Comparison of ENCODE assay signal across 8 cellular contexts in the genomic region with DNA sequence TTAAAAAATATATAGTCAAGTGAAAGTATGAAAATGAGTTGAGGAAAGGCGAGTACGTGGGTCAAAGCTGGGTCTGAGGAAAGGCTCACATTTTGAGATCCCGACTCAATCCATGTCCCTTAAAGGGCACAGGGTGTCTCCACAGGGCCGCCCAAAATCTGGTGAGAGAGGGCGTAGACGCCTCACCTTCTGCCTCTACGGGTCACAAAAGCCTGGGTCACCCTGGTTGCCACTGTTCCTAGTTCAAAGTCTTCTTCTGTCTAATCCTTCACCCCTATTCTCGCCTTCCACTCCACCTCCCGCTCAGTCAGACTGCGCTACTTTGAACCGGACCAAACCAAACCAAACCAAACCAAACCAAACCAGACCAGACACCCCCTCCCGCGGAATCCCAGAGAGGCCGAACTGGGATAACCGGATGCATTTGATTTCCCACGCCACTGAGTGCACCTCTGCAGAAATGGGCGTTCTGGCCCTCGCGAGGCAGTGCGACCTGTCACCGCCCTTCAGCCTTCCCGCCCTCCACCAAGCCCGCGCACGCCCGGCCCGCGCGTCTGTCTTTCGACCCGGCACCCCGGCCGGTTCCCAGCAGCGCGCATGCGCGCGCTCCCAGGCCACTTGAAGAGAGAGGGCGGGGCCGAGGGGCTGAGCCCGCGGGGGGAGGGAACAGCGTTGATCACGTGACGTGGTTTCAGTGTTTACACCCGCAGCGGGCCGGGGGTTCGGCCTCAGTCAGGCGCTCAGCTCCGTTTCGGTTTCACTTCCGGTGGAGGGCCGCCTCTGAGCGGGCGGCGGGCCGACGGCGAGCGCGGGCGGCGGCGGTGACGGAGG. TPM values are rescaled to one million over a fixed set of nuclear protein-coding genes. Genes with fewer than 3 reads are reported as not detected.
DNase-seq lines count a peak whose midpoint lies in the region; ATAC-seq and TF ChIP-seq lines count a peak whose summit lies in the region.

FMR1 (plus strand) TSS at position 728 of the 831 bp plus-strand sequence. CDS start 261 bp downstream, outside the sequence.

- peak; percentile 96 for ATAC-seq in naive thymus-derived CD4-positive, alpha-beta T cell
- peak; percentile 95 for ATAC-seq in stimulated activated memory B cell treated with anti-CD40 and anti-IgM and Interleukin-4, amounts not matched to agents 10 μg/mL and 1 μg/mL and 100 μg/mL, for 72 hours

- H3K4me1 ChIP-seq in DOHH2 (ENCODE audit: control insufficient read depth, low read length): peaks cover 32% of the 10 kb centered on the region
- peaks cover 11% of the 10 kb centered on the region; the same call in 1 of the 2 replicates for H3K4me1 ChIP-seq in GM23248 (ENCODE audit: insufficient read depth)
- H3K4me1 ChIP-seq in Karpas-422 (ENCODE audit: low read length): peaks cover 38% of the 10 kb centered on the region
- H3K4me1 ChIP-seq in naive thymus-derived CD4-positive, alpha-beta T cell (ENCODE audit: control insufficient read depth in 2 of 2, insufficient read depth in 2 of 2, low read length in 2 of 2): peaks cover 0 to 35% of the 10 kb centered on the region in 2 donors

- H3K27me3 ChIP-seq in DOHH2 (ENCODE audit: control insufficient read depth, low read length): no peaks in the 10 kb centered on the region
- no peaks in the 10 kb centered on the region for H3K27me3 ChIP-seq in GM23248 (replicated peaks; ENCODE audit: insufficient read depth)
- no peaks in the 10 kb centered on the region for H3K27me3 ChIP-seq in Karpas-422 (ENCODE audit: low read length)
- no peaks in the 10 kb centered on the region for H3K27me3 ChIP-seq in naive thymus-derived CD4-positive, alpha-beta T cell (ENCODE audit: control insufficient read depth in 2 of 2, insufficient read depth in 2 of 2, low read length in 2 of 2)

- H3K9me3 ChIP-seq in DOHH2 (ENCODE audit: control insufficient read depth, insufficient read depth, low read length): no peaks in the 10 kb centered on the region
- H3K9me3 ChIP-seq in GM23248 (ENCODE audit: low read depth): no peaks in the 10 kb centered on the region
- H3K9me3 ChIP-seq in Karpas-422 (ENCODE audit: low read length): no peaks in the 10 kb centered on the region
- H3K9me3 ChIP-seq in naive thymus-derived CD4-positive, alpha-beta T cell (ENCODE audit: control insufficient read depth in 2 of 3, low read length in 3 of 3): no peaks in the 10 kb centered on the region

- no peaks in the 10 kb centered on the region for H3K9me3 Mint-ChIP-seq in activated T-helper 1 cell treated with anti-CD3 and anti-CD28 coated beads, Interleukin-12 subunit alpha, Interleukin-12 subunit beta, Interleukin-2, Interleukin-4 antibody, amounts not matched to agents 30 ng/mL and 10 ng/mL and 1 ng/mL, durations not matched to agents 14 hours and 24 hours and 36 hours
- H3K9me3 Mint-ChIP-seq in naive thymus-derived CD4-positive, alpha-beta T cell: peaks cover 0 to 1% (median 0%) of the 10 kb centered on the region in 11 donors
- no peaks in the 10 kb centered on the region for H3K9me3 Mint-ChIP-seq in stimulated activated memory B cell treated with anti-CD40 and anti-IgM and Interleukin-4, amounts not matched to agents 10 μg/mL and 1 μg/mL and 100 μg/mL, for 72 hours

- no peaks in the 10 kb centered on the region for H3F3A ChIP-seq in DOHH2 (ENCODE audit: control insufficient read depth, insufficient read depth)
- peaks cover 5% of the 10 kb centered on the region; the same call in 1 of the 2 replicates for H3F3A ChIP-seq in GM23248 (ENCODE audit: insufficient read depth)

- peaks cover 7% of the 10 kb centered on the region for H3K36me3 Mint-ChIP-seq in activated T-helper 1 cell treated with anti-CD3 and anti-CD28 coated beads, Interleukin-12 subunit alpha, Interleukin-12 subunit beta, Interleukin-2, Interleukin-4 antibody, amounts not matched to agents 30 ng/mL and 10 ng/mL and 1 ng/mL, durations not matched to agents 14 hours and 24 hours and 36 hours (ENCODE audit: low read depth)
- peaks cover 0 to 3% (median 0%) of the 10 kb centered on the region in 5 donors for H3K36me3 Mint-ChIP-seq in naive thymus-derived CD4-positive, alpha-beta T cell
- H3K36me3 Mint-ChIP-seq in stimulated activated memory B cell treated with anti-CD40 and anti-IgM and Interleukin-4, amounts not matched to agents 10 μg/mL and 1 μg/mL and 100 μg/mL, for 72 hours: no peaks in the 10 kb centered on the region

- peak within 1 kb of the TSS; percentile 51 for H3K27ac ChIP-seq in DOHH2 (ENCODE audit: low read depth, low read length)
- peak within 1 kb of the TSS; percentile 80 for H3K27ac ChIP-seq in GM23248
- H3K27ac ChIP-seq in Karpas-422 (ENCODE audit: low read length): peak within 1 kb of the TSS; percentile 63
- peak within 1 kb of the TSS; percentile 93 for H3K27ac ChIP-seq in naive thymus-derived CD4-positive, alpha-beta T cell (ENCODE audit: low read depth, low read length)

- no peaks in the 10 kb centered on the region for H3K27me3 Mint-ChIP-seq in activated T-helper 1 cell treated with anti-CD3 and anti-CD28 coated beads, Interleukin-12 subunit alpha, Interleukin-12 subunit beta, Interleukin-2, Interleukin-4 antibody, amounts not matched to agents 30 ng/mL and 10 ng/mL and 1 ng/mL, durations not matched to agents 14 hours and 24 hours and 36 hours (ENCODE audit: insufficient read depth)
- H3K27me3 Mint-ChIP-seq in naive thymus-derived CD4-positive, alpha-beta T cell: peaks cover 0 to 2% (median 0%) of the 10 kb centered on the region in 5 donors
- H3K27me3 Mint-ChIP-seq in stimulated activated memory B cell treated with anti-CD40 and anti-IgM and Interleukin-4, amounts not matched to agents 10 μg/mL and 1 μg/mL and 100 μg/mL, for 72 hours: no peaks in the 10 kb centered on the region

- H3K27ac Mint-ChIP-seq in activated T-helper 1 cell treated with anti-CD3 and anti-CD28 coated beads, Interleukin-12 subunit alpha, Interleukin-12 subunit beta, Interleukin-2, Interleukin-4 antibody, amounts not matched to agents 30 ng/mL and 10 ng/mL and 1 ng/mL, durations not matched to agents 14 hours and 24 hours and 36 hours: peak within 1 kb of the TSS; percentile 92
- peak within 1 kb of the TSS; percentile 87 to 97 (median 94) for H3K27ac Mint-ChIP-seq in naive thymus-derived CD4-positive, alpha-beta T cell
- H3K27ac Mint-ChIP-seq in stimulated activated memory B cell treated with anti-CD40 and anti-IgM and Interleukin-4, amounts not matched to agents 10 μg/mL and 1 μg/mL and 100 μg/mL, for 72 hours: peak within 1 kb of the TSS; percentile 95

- no peak for TF ChIP-seq CTCF in DOHH2 (IDR thresholded peaks at IDR 0.05; ENCODE audit: low read depth, low read length, poor library complexity, severe bottlenecking)

- H3K4me1 Mint-ChIP-seq in activated T-helper 1 cell treated with anti-CD3 and anti-CD28 coated beads, Interleukin-12 subunit alpha, Interleukin-12 subunit beta, Interleukin-2, Interleukin-4 antibody, amounts not matched to agents 30 ng/mL and 10 ng/mL and 1 ng/mL, durations not matched to agents 14 hours and 24 hours and 36 hours (ENCODE audit: low read depth): peaks cover 37% of the 10 kb centered on the region
- peaks cover 7 to 43% (median 34%) of the 10 kb centered on the region in 7 donors for H3K4me1 Mint-ChIP-seq in naive thymus-derived CD4-positive, alpha-beta T cell
- H3K4me1 Mint-ChIP-seq in stimulated activated memory B cell treated with anti-CD40 and anti-IgM and Interleukin-4, amounts not matched to agents 10 μg/mL and 1 μg/mL and 100 μg/mL, for 72 hours: peaks cover 12% of the 10 kb centered on the region

- H3K9me2 ChIP-seq in DOHH2 (replicated peaks; ENCODE audit: control insufficient read depth, low read length): no peaks in the 10 kb centered on the region
- H3K9me2 ChIP-seq in GM23248 (ENCODE audit: insufficient read depth): no peaks in the 10 kb centered on the region
- no peaks in the 10 kb centered on the region for H3K9me2 ChIP-seq in Karpas-422 (replicated peaks; ENCODE audit: insufficient read depth, low read length)

- H3K9ac ChIP-seq in GM23248: peak within 1 kb of the TSS; percentile 91
- peak within 1 kb of the TSS; percentile 85 for H3K9ac ChIP-seq in Karpas-422 (ENCODE audit: low read length)

- H3K36me3 ChIP-seq in DOHH2 (ENCODE audit: control insufficient read depth, low read length): no peaks in the 10 kb centered on the region
- no peaks in the 10 kb centered on the region for H3K36me3 ChIP-seq in GM23248 (ENCODE audit: low read depth)
- H3K36me3 ChIP-seq in Karpas-422 (ENCODE audit: insufficient read depth, low read length): no peaks in the 10 kb centered on the region
- H3K36me3 ChIP-seq in naive thymus-derived CD4-positive, alpha-beta T cell (ENCODE audit: control insufficient read depth in 2 of 3, insufficient read depth in 3 of 3, low read length in 3 of 3): peaks cover 0 to 5% (median 0%) of the 10 kb centered on the region in 3 experiments

- DNase-seq in GM23248 (peak; percentile 96), Karpas-422 (peak; percentile 96), RPMI7951 (ENCODE audit: low read depth) (peak; percentile 85), fibroblast of gingiva (ENCODE audit: low read depth) (peak; percentile 89)
- DNase-seq in activated T-helper 1 cell treated with anti-CD3 and anti-CD28 coated beads, Interleukin-12 subunit alpha, Interleukin-12 subunit beta, Interleukin-2, Interleukin-4 antibody, amounts not matched to agents 30 ng/mL and 10 ng/mL and 1 ng/mL, durations not matched to agents 14 hours and 24 hours and 36 hours (ENCODE audit: low spot score): peak; percentile 91
- peak; percentile 83 to 95 (median 93) for DNase-seq in naive thymus-derived CD4-positive, alpha-beta T cell

- 12 to 19% methylated on average over 17 to 39 of the region's 66 CpGs for WGBS in GM23248 (ENCODE audit: low coverage in 1 of 2, low lambda C conversion rate in 2 of 2, missing lambda C conversion rate in 2 of 2), 2 experiments

- peak within 1 kb of the TSS; percentile 96 for H3K4me3 Mint-ChIP-seq in activated T-helper 1 cell treated with anti-CD3 and anti-CD28 coated beads, Interleukin-12 subunit alpha, Interleukin-12 subunit beta, Interleukin-2, Interleukin-4 antibody, amounts not matched to agents 30 ng/mL and 10 ng/mL and 1 ng/mL, durations not matched to agents 14 hours and 24 hours and 36 hours
- peak within 1 kb of the TSS; percentile 87 to 98 (median 96) for H3K4me3 Mint-ChIP-seq in naive thymus-derived CD4-positive, alpha-beta T cell
- H3K4me3 Mint-ChIP-seq in stimulated activated memory B cell treated with anti-CD40 and anti-IgM and Interleukin-4, amounts not matched to agents 10 μg/mL and 1 μg/mL and 100 μg/mL, for 72 hours: peak within 1 kb of the TSS; percentile 98

- H3K4me3 ChIP-seq in DOHH2 (ENCODE audit: low read length) (peak within 1 kb of the TSS; percentile 78), GM23248 (peak within 1 kb of the TSS; percentile 92), Karpas-422 (ENCODE audit: low read length) (peak within 1 kb of the TSS; percentile 71)
- H3K4me3 ChIP-seq in naive thymus-derived CD4-positive, alpha-beta T cell (ENCODE audit: low read length): peak within 1 kb of the TSS; percentile 71

- peaks cover 44% of the 10 kb centered on the region for H3K79me2 ChIP-seq in DOHH2 (ENCODE audit: control insufficient read depth, low read length)
- H3K79me2 ChIP-seq in GM23248 (ENCODE audit: insufficient read depth): peaks cover 43% of the 10 kb centered on the region
- H3K79me2 ChIP-seq in Karpas-422 (ENCODE audit: low read length): peaks cover 44% of the 10 kb centered on the region

- CTCF ChIA-PET in naive thymus-derived CD4-positive, alpha-beta T cell (lab: Charles Lee): no interaction called here

- POLR2A ChIA-PET in naive thymus-derived CD4-positive, alpha-beta T cell (lab: Charles Lee): interaction anchor here (1.4 kb wide), 1 partner anchor 10 kb away, joined by 3 read pairs; no protein-coding TSS in a partner anchor

- intact Hi-C loops in activated T-helper 1 cell treated with anti-CD3 and anti-CD28 coated beads, Interleukin-12 subunit alpha, Interleukin-12 subunit beta, Interleukin-2, Interleukin-4 antibody, amounts not matched to agents 30 ng/mL and 10 ng/mL and 1 ng/mL, durations not matched to agents 14 hours and 24 hours and 36 hours (cut with micrococcal nuclease): loop anchor here (1.0 to 10.0 kb wide), 7 partner anchors 173 to 1923 kb away; partner anchors contain the start of genes AFF2, IDS and TMEM185A
- intact Hi-C loops in naive thymus-derived CD4-positive, alpha-beta T cell (cut with micrococcal nuclease): loop anchor here (1.0 to 10.0 kb wide), 7 partner anchors 147 to 1723 kb away; partner anchors contain the start of genes IDS (in 2 of the 2), EOLA1 (in 1 of the 2) and TMEM185A (in 1 of the 2)

- H4K20me1 ChIP-seq in DOHH2 (ENCODE audit: control insufficient read depth, insufficient read depth, low read depth, low read length) (0 out of 2 replicates have a peak, but pooled peaks cover 6% of the 10 kb centered on the region), GM23248 (ENCODE audit: insufficient read depth) (peaks cover 3% of the 10 kb centered on the region), Karpas-422 (ENCODE audit: insufficient read depth, low read depth, low read length) (no peaks in the 10 kb centered on the region)

- in situ Hi-C loops in GM23248 (cut with MboI): no loop called here

- H2AFZ ChIP-seq in GM23248: peak within 1 kb of the TSS; percentile 97
- peak within 1 kb of the TSS; percentile 87 for H2AFZ ChIP-seq in Karpas-422 (ENCODE audit: low read length)

- H3K4me2 ChIP-seq in DOHH2 (ENCODE audit: low read length): peak within 1 kb of the TSS; percentile 79
- H3K4me2 ChIP-seq in GM23248 (ENCODE audit: unreplicated experiment): peak within 1 kb of the TSS; percentile 93
- H3K4me2 ChIP-seq in Karpas-422 (ENCODE audit: low read depth, low read length, poor library complexity, severe bottlenecking): peak within 1 kb of the TSS; percentile 62

RNA-seq across cellular contexts. Expression of gene FMR1, which starts in this region (rescaled TPM):
- total RNA-seq in GM23248 (2014; rRNA removed; shearing (Covaris generic)): 14.7 and 24.9 TPM in 2 replicates
- 6.8 TPM in 2 replicates for polyA plus RNA-seq in GM23248 (2016; fragmentation: Nextera tagmentation; extraction: Ambion mirVana)
- total RNA-seq in Karpas-422 (2014; rRNA removed; shearing (Covaris generic); ENCODE audit: low replicate concordance): 36.5 and 36.6 TPM in 2 replicates
- 18.1 and 23.1 TPM in 2 replicates for total RNA-seq in RPMI7951 (2014; rRNA removed; shearing (Covaris generic))
- total RNA-seq in activated T-helper 1 cell treated with anti-CD3 and anti-CD28 coated beads, Interleukin-12 subunit alpha, Interleukin-12 subunit beta, Interleukin-2, Interleukin-4 antibody, amounts not matched to agents 30 ng/mL and 10 ng/mL and 1 ng/mL, durations not matched to agents 14 hours and 24 hours and 36 hours: 35.9 and 37.5 TPM in 2 replicates
- total RNA-seq in naive thymus-derived CD4-positive, alpha-beta T cell: 10 to 100 TPM; 50.6 to 84.2 (median 76.8) TPM
- 1 to 10 TPM; 4.5 to 6.4 TPM for polyA plus RNA-seq in naive thymus-derived CD4-positive, alpha-beta T cell

Comparison
In these comparisons a context has a peak if more than half of its experiments do, and no peak if none do; other contexts are left out.
1. Peak in every context shown above with its lines: DNase-seq, ATAC-seq, H3K4me3 ChIP-seq and H3K27ac ChIP-seq.